ENCODE assay signal across 1 cellular context in genomic region chrX:49754238-49754857, GRCh38.
TF ChIP-seq lines count a peak whose summit lies in the region.

No MANE protein-coding gene starts in this region.

TF ChIP-seq in endothelial cell of umbilical vein, 7 proteins besides CTCF, POLR2A, EP300 and RAD21:
- TF ChIP-seq EZH2 (IDR thresholded peaks at IDR 0.05; ENCODE audit: borderline replicate concordance, low read depth, low read length, severe bottlenecking) = no peak
- TF ChIP-seq POLR2AphosphoS5 (IDR thresholded peaks at IDR 0.05; ENCODE audit: insufficient read depth, low read depth, low read length) = no peak
- no peak for TF ChIP-seq FOS (IDR thresholded peaks at IDR 0.05; ENCODE audit: borderline replicate concordance, insufficient read depth, low read length)
- TF ChIP-seq, protein P1, sequence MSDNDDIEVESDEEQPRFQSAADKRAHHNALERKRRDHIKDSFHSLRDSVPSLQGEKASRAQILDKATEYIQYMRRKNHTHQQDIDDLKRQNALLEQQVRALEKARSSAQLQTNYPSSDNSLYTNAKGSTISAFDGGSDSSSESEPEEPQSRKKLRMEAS (IDR thresholded peaks at IDR 0.05; ENCODE audit: insufficient read depth, insufficient read length) = no peak
- TF ChIP-seq JUN (IDR thresholded peaks at IDR 0.05; ENCODE audit: borderline replicate concordance, insufficient read depth, insufficient read length, low read depth) = no peak
- TF ChIP-seq MYC (IDR thresholded peaks at IDR 0.05; ENCODE audit: low read depth, low read length) = no peak
